Comparison of ENCODE assay signal across 11 cellular contexts in genomic region chr1:234618726-234619049, GRCh38. TPM values are rescaled to one million over a fixed set of nuclear protein-coding genes. Genes with fewer than 3 reads are reported as not detected.
DNase-seq lines count a peak whose midpoint lies in the region; TF ChIP-seq lines count a peak whose summit lies in the region.
"Had no signal": no experiment of that assay in that cellular context is flagged by ENCODE, and none has a peak within 500 bp of the region (broad histone marks: within the 10 kb centered on the region; RNA-seq: fewer than 3 reads in every experiment).

No MANE protein-coding gene starts in this region.

- H3K27me3 ChIP-seq in colonic mucosa (no peaks in the 10 kb centered on the region), tibial nerve (no peaks in the 10 kb centered on the region)

- peak overlapping the region in 1 of 2 donors; percentile 23 for H3K9ac ChIP-seq in colonic mucosa (ENCODE audit: low read depth in 2 of 2, low read length in 2 of 2)

- H3K9me3 ChIP-seq in colonic mucosa (no peaks in the 10 kb centered on the region), mesodermal cell (ENCODE audit: control insufficient read depth, low read length) (no peaks in the 10 kb centered on the region), tibial nerve (no peaks in the 10 kb centered on the region)
- H3K9me3 ChIP-seq: mucosa of descending colon had no signal

- intact Hi-C loops in colonic mucosa (cut with DNase I): no loop called here

- TF ChIP-seq EP300 in tibial nerve (IDR thresholded peaks at IDR 0.05): no peak

- peaks cover 13% of the 10 kb centered on the region for H3K4me1 ChIP-seq in colonic mucosa
- peaks cover 52% of the 10 kb centered on the region for H3K4me1 ChIP-seq in mesodermal cell (ENCODE audit: control insufficient read depth, insufficient read depth, low read length, poor library complexity, severe bottlenecking)
- peaks cover 0 to 72% (median 47%) of the 10 kb centered on the region in 4 donors for H3K4me1 ChIP-seq in tibial nerve

- 77 to 87% methylated on average over 4 to 5 of the region's 5 CpGs for WGBS in mesodermal cell (ENCODE audit: insufficient coverage in 2 of 2), 2 experiments
- 39 to 49% methylated on average over 5 of the region's 5 CpGs for WGBS in tibial nerve, 2 donors

- no peak overlapping the region for H3K4me3 ChIP-seq in colonic mucosa
- H3K4me3 ChIP-seq in mesodermal cell (ENCODE audit: extremely low read depth, insufficient read depth, low read length, poor library complexity, severe bottlenecking): no peak overlapping the region
- H3K4me3 ChIP-seq in tibial nerve: no peak overlapping the region
- H3K4me3 ChIP-seq: mucosa of descending colon had no signal

- no peaks in the 10 kb centered on the region for H3K36me3 ChIP-seq in colonic mucosa
- no peaks in the 10 kb centered on the region for H3K36me3 ChIP-seq in mesodermal cell (ENCODE audit: control insufficient read depth, insufficient read depth, low read length)
- H3K36me3 ChIP-seq in tibial nerve: no peaks in the 10 kb centered on the region

- H3K27ac ChIP-seq in colonic mucosa (peak overlapping the region; percentile 60), mesodermal cell (ENCODE audit: low read depth, low read length, severe bottlenecking) (peak overlapping the region; percentile 97), tibial nerve (peak overlapping the region; percentile 18 to 100 (median 67))

- TF ChIP-seq CTCF in colonic mucosa (IDR thresholded peaks at IDR 0.05): no peak
- TF ChIP-seq CTCF in tibial nerve (IDR thresholded peaks at IDR 0.05): no peak

- DNase-seq in NCI-H1092 treated with DMSO at 0.1 percent for 48 hours (lab: John Stamatoyannopoulos, UW) (peak; percentile 73), NCI-H1092 (lab: John Stamatoyannopoulos, UW) (no peak), colonic mucosa (no peak), tibial nerve (ENCODE audit: low spot score in 2 of 2) (no peak), inferior parietal cortex (ENCODE audit: extremely low spot score) (no peak), NCI-H2171 treated with DMSO at 0.1 percent for 48 hours (lab: John Stamatoyannopoulos, UW) (no peak)
- no peak for DNase-seq in activated T-cell treated with anti-CD3 and anti-CD28 coated beads, Interleukin-2, amount 50 U/mL, for 48 hours
- DNase-seq: activated CD8-positive, alpha-beta memory T cell treated with anti-CD3 and anti-CD28 coated beads, Interleukin-2, amount 50 U/mL, for 4 hours; mucosa of descending colon; stimulated activated naive CD8-positive, alpha-beta T cell treated with anti-CD3 and anti-CD28 coated beads, Interleukin-15, Interleukin-2, amounts not matched to agents 100 U/mL and 50 U/mL, for 24 hours had no signal

- TF ChIP-seq POLR2A in tibial nerve (IDR thresholded peaks at IDR 0.05): no peak

RNA-seq across cellular contexts. Expression of gene IRF2BP2, which starts 8.7 kb away (rescaled TPM):
- total RNA-seq in colonic mucosa (100 to 1,000 TPM; 157 to 164 TPM), tibial nerve (100 to 1,000 TPM in 1 of 4 donors, 10 to 100 TPM in 3; 71.4 to 107 (median 93.8) TPM)
- polyA plus RNA-seq in mesodermal cell (2013, experiment 1 of 2): 122 TPM
- 99.9 TPM for polyA plus RNA-seq in mesodermal cell (2013, experiment 2 of 2)
